ENCODE assay signal across 8 cellular contexts in the genomic region with DNA sequence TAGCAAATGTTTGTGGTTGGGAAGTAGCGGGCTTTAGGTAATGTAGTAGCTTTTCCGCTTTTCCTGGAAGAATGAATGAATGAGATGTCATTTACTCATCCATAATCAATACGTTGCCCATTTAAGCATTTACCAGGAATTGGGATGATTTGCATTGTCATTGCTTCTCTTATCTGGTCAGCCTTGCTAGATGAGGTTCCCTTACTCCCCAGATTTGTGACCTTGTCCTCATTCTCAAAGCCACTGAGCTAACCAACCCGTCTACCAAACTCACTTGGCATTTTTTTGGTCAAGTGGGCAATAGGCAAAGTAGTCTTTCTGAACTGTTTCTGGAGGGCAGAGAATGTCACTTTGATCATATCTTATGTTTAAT. TPM values are rescaled to one million over a fixed set of nuclear protein-coding genes. Genes with fewer than 3 reads are reported as not detected.
DNase-seq lines count a peak whose midpoint lies in the region; ATAC-seq and TF ChIP-seq lines count a peak whose summit lies in the region.

No MANE protein-coding gene starts in this region.

- peak overlapping the region; percentile 91 for H3K4me2 ChIP-seq in neural progenitor cell

- no peaks in the 10 kb centered on the region for H3K27me3 ChIP-seq in effector memory CD4-positive, alpha-beta T cell (replicated peaks; ENCODE audit: control insufficient read depth, insufficient read depth, low read length, poor library complexity, severe bottlenecking)
- peaks cover 14% of the 10 kb centered on the region for H3K27me3 ChIP-seq in neural progenitor cell

- H2AFZ ChIP-seq in neural progenitor cell (replicated peaks) = peak overlapping the region; percentile 94

- H3K79me2 ChIP-seq in neural progenitor cell (ENCODE audit: low read depth) = peaks cover 55% of the 10 kb centered on the region

- H3K27ac Mint-ChIP-seq in Calu3 (ENCODE audit: unreplicated experiment) (peak overlapping the region; percentile 85), neural progenitor cell (peak overlapping the region; percentile 81)

- peak overlapping the region; percentile 25 for H3K27ac ChIP-seq in effector memory CD4-positive, alpha-beta T cell (ENCODE audit: insufficient read depth, low read length, poor library complexity, severe bottlenecking)
- no peak overlapping the region for H3K27ac ChIP-seq in neural progenitor cell

- H3K9me3 Mint-ChIP-seq in Calu3 (ENCODE audit: low read depth, unreplicated experiment) = peaks cover 6% of the 10 kb centered on the region
- H3K9me3 Mint-ChIP-seq in neural progenitor cell = peaks cover 45% of the 10 kb centered on the region

- H3K9ac ChIP-seq in neural progenitor cell = peak overlapping the region; percentile 11

- peaks cover 44% of the 10 kb centered on the region for H3K4me1 Mint-ChIP-seq in Calu3 (ENCODE audit: low read depth, unreplicated experiment)
- peaks cover 13% of the 10 kb centered on the region for H3K4me1 Mint-ChIP-seq in neural progenitor cell

- intact Hi-C loops in Calu3 (cut with micrococcal nuclease; ENCODE audit: unreplicated experiment) = loop anchor here (5.0 kb wide), 2 partner anchors 70 to 100 kb away; no protein-coding TSS in a partner anchor

- DNase-seq in Calu3 (no peak), NCI-H69 (lab: John Stamatoyannopoulos, UW) (peak; percentile 55), neural progenitor cell (ENCODE audit: low spot score) (no peak), HCEC 1CT (no peak), GDM1 (lab: John Stamatoyannopoulos, UW) (no peak), ecto neural progenitor cell (ENCODE audit: low spot score) (no peak)
- no peak for DNase-seq in effector memory CD4-positive, alpha-beta T cell

- CTCF ChIA-PET in Calu3 (lab: Charles Lee) = interaction anchor here (1.0 to 1.4 kb wide), 2 partner anchors 34 to 69 kb away, joined by 3 to 6 read pairs; no protein-coding TSS in a partner anchor

- ATAC-seq in GM21367 (IDR thresholded peaks at IDR 0.05; ENCODE audit: unreplicated experiment) = no peak

- no peaks in the 10 kb centered on the region for H3K36me3 ChIP-seq in effector memory CD4-positive, alpha-beta T cell (ENCODE audit: control insufficient read depth, insufficient read depth, low read length)
- H3K36me3 ChIP-seq in neural progenitor cell = no peaks in the 10 kb centered on the region

- peak overlapping the region; percentile 67 for H3K4me3 ChIP-seq in effector memory CD4-positive, alpha-beta T cell (ENCODE audit: insufficient read depth, low read depth, low read length, poor library complexity, severe bottlenecking)
- H3K4me3 ChIP-seq in neural progenitor cell = peak overlapping the region; percentile 94

- H3F3A ChIP-seq in neural progenitor cell (ENCODE audit: low read depth) = peaks cover 18% of the 10 kb centered on the region

- H3K4me3 Mint-ChIP-seq in Calu3 (ENCODE audit: low read depth, unreplicated experiment) (peak overlapping the region; percentile 76), neural progenitor cell (peak overlapping the region; percentile 89)

- BruUV-seq in Calu3 (replicated peaks; lab: Mats Ljungman, UMichigan) = TSS peak; percentile 52

- no peaks in the 10 kb centered on the region for H3K9me3 ChIP-seq in effector memory CD4-positive, alpha-beta T cell (ENCODE audit: control insufficient read depth, low read length)
- peaks cover 7% of the 10 kb centered on the region for H3K9me3 ChIP-seq in neural progenitor cell (ENCODE audit: low read depth)

- H3K4me1 ChIP-seq in effector memory CD4-positive, alpha-beta T cell (ENCODE audit: control insufficient read depth, insufficient read depth, low read length, poor library complexity, severe bottlenecking) = peaks cover 6% of the 10 kb centered on the region
- H3K4me1 ChIP-seq in neural progenitor cell = peaks cover 9% of the 10 kb centered on the region

- peaks cover 8% of the 10 kb centered on the region for H4K20me1 ChIP-seq in neural progenitor cell (ENCODE audit: low read depth)

- H3K27me3 Mint-ChIP-seq in Calu3 (ENCODE audit: unreplicated experiment) = no peaks in the 10 kb centered on the region
- peaks cover 6% of the 10 kb centered on the region for H3K27me3 Mint-ChIP-seq in neural progenitor cell (ENCODE audit: insufficient read depth, low read depth)

- peaks cover 26% of the 10 kb centered on the region for H3K36me3 Mint-ChIP-seq in Calu3 (ENCODE audit: insufficient read depth, unreplicated experiment)
- H3K36me3 Mint-ChIP-seq in neural progenitor cell = peaks cover 29% of the 10 kb centered on the region

- no peak for TF ChIP-seq CTCF in Calu3 (IDR thresholded peaks at IDR 0.05; ENCODE audit: unreplicated experiment)
- no peak for TF ChIP-seq CTCF in neural progenitor cell (IDR thresholded peaks at IDR 0.05)

RNA-seq across cellular contexts. Expression of gene GALNT1, which starts 0.8 kb away (rescaled TPM):
- total RNA-seq in Calu3 (2022) = 105 and 137 TPM in 2 replicates
- total RNA-seq in neural progenitor cell (ENCODE audit: low replicate concordance) = 72.0 and 113 TPM in 2 replicates
